Comparison of ENCODE assay signal across 28 cellular contexts in genomic region chr5:117690603-117691002, GRCh38.
"Had no signal": no experiment of that assay in that cellular context is flagged by ENCODE, and none has a peak within 500 bp of the region (broad histone marks: within the 10 kb centered on the region; RNA-seq: fewer than 3 reads in every experiment).

No MANE protein-coding gene starts in this region.

- H3K4me1 ChIP-seq: breast epithelium, esophagus muscularis mucosa, foreskin keratinocyte, lower lobe of right lung, parathyroid adenoma, psoas muscle, suprapubic skin, tibial nerve had no signal

- H3K9ac ChIP-seq: parathyroid adenoma had no signal

- H3K27me3 Mint-ChIP-seq: activated CD4-positive, alpha-beta T cell treated with anti-CD3 and anti-CD28 coated beads, Interleukin-2, amount 10 ng/mL, durations not matched to agents 7 days and 5 days; activated CD8-positive, alpha-beta memory T cell treated with anti-CD3 and anti-CD28 coated beads, Interleukin-2, amount 10 ng/mL, durations not matched to agents 7 days and 5 days; activated naive CD4-positive, alpha-beta T cell treated with anti-CD3 and anti-CD28 coated beads, Interleukin-2, amount 50 U/mL, for 24 hours; activated naive CD8-positive, alpha-beta T cell treated with anti-CD3 and anti-CD28 coated beads, Interleukin-2, amount 50 U/mL, for 24 hours; natural killer cell treated with Interleukin-12 subunit alpha and Interleukin-12 subunit beta and Interleukin-15 and Interleukin-18, amount 100 ng/mL, for 72 hours; T-helper 17 cell had no signal

- H3K9me3 ChIP-seq: breast epithelium, esophagus muscularis mucosa, heart right ventricle, lower lobe of right lung, psoas muscle, suprapubic skin, tibial nerve had no signal

- H3K4me3 ChIP-seq: breast epithelium, esophagus muscularis mucosa, heart right ventricle, lower lobe of right lung, psoas muscle, suprapubic skin, tibial nerve had no signal

- H2AFZ ChIP-seq: parathyroid adenoma had no signal

- H3K79me2 ChIP-seq: parathyroid adenoma had no signal

- H3K27ac ChIP-seq: breast epithelium, foreskin keratinocyte, heart right ventricle, lower lobe of right lung, parathyroid adenoma, psoas muscle, suprapubic skin, tibial nerve had no signal

- H3K27ac Mint-ChIP-seq: activated CD4-positive, alpha-beta T cell treated with anti-CD3 and anti-CD28 coated beads, Interleukin-2, amount 10 ng/mL, durations not matched to agents 7 days and 5 days; activated CD8-positive, alpha-beta memory T cell treated with anti-CD3 and anti-CD28 coated beads, Interleukin-2, amount 10 ng/mL, durations not matched to agents 7 days and 5 days; activated CD8-positive, alpha-beta T cell treated with anti-CD3 and anti-CD28 coated beads, Interleukin-2, amount 10 ng/mL, durations not matched to agents 7 days and 5 days; activated naive CD4-positive, alpha-beta T cell treated with anti-CD3 and anti-CD28 coated beads, Interleukin-2, amount 50 U/mL, for 24 hours; activated naive CD8-positive, alpha-beta T cell treated with anti-CD3 and anti-CD28 coated beads, Interleukin-2, amount 50 U/mL, for 24 hours; activated T-helper 2 cell treated with anti-CD3 and anti-CD28 coated beads, Interferon-gamma antibody, Interleukin-2, Interleukin-4, amounts not matched to agents 10 μg/mL and 5 μg/mL and 100 μg/mL, durations not matched to agents 14 hours and 24 hours and 36 hours; natural killer cell treated with Interleukin-12 subunit alpha and Interleukin-12 subunit beta and Interleukin-15 and Interleukin-18, amount 100 ng/mL, for 72 hours; T-helper 17 cell; WTC11 had no signal

- H3K27me3 ChIP-seq: breast epithelium, esophagus muscularis mucosa, foreskin keratinocyte, heart right ventricle, suprapubic skin, tibial nerve had no signal

- H3K4me1 Mint-ChIP-seq: activated CD4-positive, alpha-beta T cell treated with anti-CD3 and anti-CD28 coated beads, Interleukin-2, amount 10 ng/mL, durations not matched to agents 7 days and 5 days; activated CD8-positive, alpha-beta memory T cell treated with anti-CD3 and anti-CD28 coated beads, Interleukin-2, amount 10 ng/mL, durations not matched to agents 7 days and 5 days; activated naive CD4-positive, alpha-beta T cell treated with anti-CD3 and anti-CD28 coated beads, Interleukin-2, amount 50 U/mL, for 24 hours; activated naive CD8-positive, alpha-beta T cell treated with anti-CD3 and anti-CD28 coated beads, Interleukin-2, amount 50 U/mL, for 24 hours; T-helper 17 cell; WTC11 had no signal

- H3K36me3 ChIP-seq: breast epithelium, esophagus muscularis mucosa, heart right ventricle, lower lobe of right lung, suprapubic skin, tibial nerve had no signal

- H3K4me3 Mint-ChIP-seq: activated CD4-positive, alpha-beta T cell treated with anti-CD3 and anti-CD28 coated beads, Interleukin-2, amount 10 ng/mL, durations not matched to agents 7 days and 5 days; activated CD8-positive, alpha-beta memory T cell treated with anti-CD3 and anti-CD28 coated beads, Interleukin-2, amount 10 ng/mL, durations not matched to agents 7 days and 5 days; activated CD8-positive, alpha-beta T cell treated with anti-CD3 and anti-CD28 coated beads, Interleukin-2, amount 10 ng/mL, durations not matched to agents 7 days and 5 days; activated naive CD4-positive, alpha-beta T cell treated with anti-CD3 and anti-CD28 coated beads, Interleukin-2, amount 50 U/mL, for 24 hours; activated naive CD8-positive, alpha-beta T cell treated with anti-CD3 and anti-CD28 coated beads, Interleukin-2, amount 50 U/mL, for 24 hours; natural killer cell treated with Interleukin-12 subunit alpha and Interleukin-12 subunit beta and Interleukin-15 and Interleukin-18, amount 100 ng/mL, for 72 hours; T-helper 17 cell; WTC11 had no signal

- DNase-seq: activated CD4-positive, alpha-beta T cell treated with anti-CD3 and anti-CD28 coated beads for 1 hour; activated CD4-positive, alpha-beta T cell treated with anti-CD3 and anti-CD28 coated beads, Interleukin-2, amount 10 ng/mL, durations not matched to agents 7 days and 5 days; activated CD8-positive, alpha-beta memory T cell treated with anti-CD3 and anti-CD28 coated beads, Interleukin-2, amount 10 ng/mL, durations not matched to agents 7 days and 5 days; activated CD8-positive, alpha-beta T cell treated with anti-CD3 and anti-CD28 coated beads, Interleukin-2, amount 10 ng/mL, durations not matched to agents 7 days and 5 days; activated naive CD8-positive, alpha-beta T cell treated with anti-CD3 and anti-CD28 coated beads, Interleukin-2, amount 50 U/mL, for 24 hours; activated T-cell treated with anti-CD3 and anti-CD28 coated beads, Interleukin-2, amount 50 U/mL, for 48 hours; amygdala; central memory CD4-positive, alpha-beta T cell; foreskin keratinocyte; heart right ventricle; lower lobe of right lung; occipital lobe; psoas muscle; stimulated activated CD4-positive, alpha-beta T cell treated with anti-CD3 and anti-CD28 coated beads, Interleukin-15, amount 100 ng/mL, for 24 hours; stimulated activated CD4-positive, alpha-beta T cell treated with anti-CD3 and anti-CD28 coated beads, Interleukin-2, amount 100 ng/mL, for 24 hours; stimulated activated naive CD4-positive, alpha-beta T cell; T-helper 17 cell; T1000 had no signal

- ATAC-seq: activated CD8-positive, alpha-beta memory T cell treated with anti-CD3 and anti-CD28 coated beads, Interleukin-2, amount 10 ng/mL, durations not matched to agents 7 days and 5 days; activated CD8-positive, alpha-beta T cell treated with anti-CD3 and anti-CD28 coated beads, Interleukin-2, amount 10 ng/mL, durations not matched to agents 7 days and 5 days; activated naive CD8-positive, alpha-beta T cell treated with anti-CD3 and anti-CD28 coated beads, Interleukin-2, amount 50 U/mL, for 24 hours; foreskin keratinocyte; left lobe of liver; lower lobe of right lung; natural killer cell treated with Interleukin-12 subunit alpha and Interleukin-12 subunit beta and Interleukin-15 and Interleukin-18, amount 100 ng/mL, for 72 hours; psoas muscle; T-helper 17 cell; WTC11 had no signal

- H3K9me3 Mint-ChIP-seq: activated naive CD4-positive, alpha-beta T cell treated with anti-CD3 and anti-CD28 coated beads, Interleukin-2, amount 50 U/mL, for 24 hours; activated T-helper 2 cell treated with anti-CD3 and anti-CD28 coated beads, Interferon-gamma antibody, Interleukin-2, Interleukin-4, amounts not matched to agents 10 μg/mL and 5 μg/mL and 100 μg/mL, durations not matched to agents 14 hours and 24 hours and 36 hours; WTC11 had no signal

- H3K36me3 Mint-ChIP-seq: activated CD8-positive, alpha-beta memory T cell treated with anti-CD3 and anti-CD28 coated beads, Interleukin-2, amount 10 ng/mL, durations not matched to agents 7 days and 5 days; activated naive CD4-positive, alpha-beta T cell treated with anti-CD3 and anti-CD28 coated beads, Interleukin-2, amount 50 U/mL, for 24 hours; WTC11 had no signal
